Comparison of ENCODE assay signal across 15 cellular contexts in the genomic region with DNA sequence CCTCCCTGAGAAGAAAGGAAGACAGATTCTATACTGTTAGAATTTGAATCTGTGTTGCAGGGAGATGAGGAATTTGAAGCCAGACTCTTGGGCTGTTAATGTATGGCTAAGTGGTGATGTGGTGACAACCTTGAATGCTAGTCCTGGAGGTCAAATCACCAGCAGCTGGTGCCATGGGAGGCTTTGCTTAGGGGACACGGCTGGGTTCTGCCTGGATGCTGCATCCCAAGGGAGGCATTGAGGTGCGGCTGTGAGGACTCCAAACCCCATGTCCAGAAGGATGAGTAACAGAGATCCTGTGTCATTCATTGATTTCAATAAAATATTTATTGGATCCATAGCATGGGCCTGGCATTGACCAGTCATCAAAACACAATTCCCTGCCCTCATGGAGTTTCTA. TPM values are rescaled to one million over a fixed set of nuclear protein-coding genes. Genes with fewer than 3 reads are reported as not detected.
DNase-seq lines count a peak whose midpoint lies in the region; ATAC-seq and TF ChIP-seq lines count a peak whose summit lies in the region.
"Had no signal": no experiment of that assay in that cellular context is flagged by ENCODE, and none has a peak within 500 bp of the region (broad histone marks: within the 10 kb centered on the region; RNA-seq: fewer than 3 reads in every experiment).

No MANE protein-coding gene starts in this region.

- H3K4me1 Mint-ChIP-seq in dendritic cell treated with granulocyte-macrophage colony-stimulating factor and Interleukin-4, amounts not matched to agents 40 ng/mL and 50 ng/mL, for 4 days (ENCODE audit: low read depth), result peaks cover 66% of the 10 kb centered on the region

- no peaks in the 10 kb centered on the region for H3K27me3 ChIP-seq in muscle layer of duodenum (ENCODE audit: low read depth, low read length)
- no peaks in the 10 kb centered on the region for H3K27me3 ChIP-seq in tibial artery
- no peaks in the 10 kb centered on the region for H3K27me3 ChIP-seq in foreskin keratinocyte

- no peaks in the 10 kb centered on the region for H3K36me3 Mint-ChIP-seq in dendritic cell treated with granulocyte-macrophage colony-stimulating factor and Interleukin-4, amounts not matched to agents 40 ng/mL and 50 ng/mL, for 4 days (ENCODE audit: low read depth)
- H3K36me3 Mint-ChIP-seq: IgD-negative memory B cell had no signal

- intact Hi-C loops in dendritic cell treated with granulocyte-macrophage colony-stimulating factor and Interleukin-4, amounts not matched to agents 40 ng/mL and 50 ng/mL, for 4 days (cut with micrococcal nuclease), result loop anchor here (2.0 kb wide), 1 partner anchor 43 kb away; the partner anchor contains the start of gene RFX2
- intact Hi-C loops in tibial artery (cut with DNase I; ENCODE audit: low total_unique reads), result no loop called here

- DNase-seq in activated effector memory CD4-positive, alpha-beta T cell treated with anti-CD3 and anti-CD28 coated beads, Interleukin-2, amount 50 U/mL, for 16 hours, result peak; percentile 42
- no peak for DNase-seq in activated effector memory CD4-positive, alpha-beta T cell treated with Interleukin-2 at 50 U/mL for 16 hours
- DNase-seq in tibial artery (peak in 1 of 2 donors; percentile 60), foreskin keratinocyte (no peak), SK-N-DZ (ENCODE audit: low spot score) (no peak)
- DNase-seq: amniotic stem cell, HCEC 1CT, midbrain, NCI-H1436 treated with DMSO at 0.1 percent for 48 hours, NCI-H526, small intestine had no signal

- TF ChIP-seq CTCF in tibial artery (IDR thresholded peaks at IDR 0.05) (no peak), foreskin keratinocyte (conservative IDR thresholded peaks at IDR 0.05) (no peak)

- no peak overlapping the region for H3K4me3 Mint-ChIP-seq in dendritic cell treated with granulocyte-macrophage colony-stimulating factor and Interleukin-4, amounts not matched to agents 40 ng/mL and 50 ng/mL, for 4 days
- H3K4me3 Mint-ChIP-seq: IgD-negative memory B cell had no signal

- H3K9me3 ChIP-seq in muscle layer of duodenum (ENCODE audit: control insufficient read depth in 1 of 2, low read length in 2 of 2), result no peaks in the 10 kb centered on the region
- H3K9me3 ChIP-seq in tibial artery, result no peaks in the 10 kb centered on the region

- no peaks in the 10 kb centered on the region for H3K9me3 Mint-ChIP-seq in dendritic cell treated with granulocyte-macrophage colony-stimulating factor and Interleukin-4, amounts not matched to agents 40 ng/mL and 50 ng/mL, for 4 days
- H3K9me3 Mint-ChIP-seq: IgD-negative memory B cell had no signal

- H3K4me1 ChIP-seq in muscle layer of duodenum (ENCODE audit: control insufficient read depth in 1 of 2, insufficient read depth in 2 of 2, low read length in 2 of 2) (peaks cover 17 to 57% of the 10 kb centered on the region in 2 donors), tibial artery (peaks cover 6 to 93% (median 49%) of the 10 kb centered on the region in 4 donors), foreskin keratinocyte (peaks cover 37% of the 10 kb centered on the region)

- no peaks in the 10 kb centered on the region for H3K27me3 Mint-ChIP-seq in dendritic cell treated with granulocyte-macrophage colony-stimulating factor and Interleukin-4, amounts not matched to agents 40 ng/mL and 50 ng/mL, for 4 days

- no peak for ATAC-seq in foreskin keratinocyte
- no peak for ATAC-seq in GM21390 (IDR thresholded peaks at IDR 0.05; ENCODE audit: unreplicated experiment)

- peak overlapping the region in 1 of 2 donors; percentile 41 for H3K4me3 ChIP-seq in muscle layer of duodenum (ENCODE audit: low read depth in 1 of 2, low read length in 2 of 2)
- no peak overlapping the region for H3K4me3 ChIP-seq in tibial artery

- H3K27ac ChIP-seq in muscle layer of duodenum (ENCODE audit: low read length), result peak overlapping the region; percentile 93
- peak overlapping the region; percentile 83 to 90 for H3K27ac ChIP-seq in tibial artery
- no peak overlapping the region for H3K27ac ChIP-seq in foreskin keratinocyte

- H3K36me3 ChIP-seq in muscle layer of duodenum (ENCODE audit: control insufficient read depth in 1 of 2, insufficient read depth in 2 of 2, low read length in 2 of 2), result no peaks in the 10 kb centered on the region
- H3K36me3 ChIP-seq in tibial artery, result no peaks in the 10 kb centered on the region

- peak overlapping the region; percentile 92 for H3K27ac Mint-ChIP-seq in dendritic cell treated with granulocyte-macrophage colony-stimulating factor and Interleukin-4, amounts not matched to agents 40 ng/mL and 50 ng/mL, for 4 days
- H3K27ac Mint-ChIP-seq: IgD-negative memory B cell had no signal

RNA-seq across cellular contexts. Expression of gene RFX2, which starts 42.3 kb away (rescaled TPM):
- total RNA-seq in foreskin keratinocyte, result 12.8 and 15.0 TPM in 2 replicates
- 10.1 and 10.4 TPM in 2 replicates for polyA plus RNA-seq in foreskin keratinocyte
- 9.5 and 10.0 TPM in 2 replicates for polyA plus RNA-seq in SK-N-DZ (2014; cell fraction: cytosol; rRNA removed)
- polyA plus RNA-seq in SK-N-DZ (2014; cell fraction: nucleus; rRNA removed), result 5.5 and 8.8 TPM in 2 replicates
